In the genomic region with DNA sequence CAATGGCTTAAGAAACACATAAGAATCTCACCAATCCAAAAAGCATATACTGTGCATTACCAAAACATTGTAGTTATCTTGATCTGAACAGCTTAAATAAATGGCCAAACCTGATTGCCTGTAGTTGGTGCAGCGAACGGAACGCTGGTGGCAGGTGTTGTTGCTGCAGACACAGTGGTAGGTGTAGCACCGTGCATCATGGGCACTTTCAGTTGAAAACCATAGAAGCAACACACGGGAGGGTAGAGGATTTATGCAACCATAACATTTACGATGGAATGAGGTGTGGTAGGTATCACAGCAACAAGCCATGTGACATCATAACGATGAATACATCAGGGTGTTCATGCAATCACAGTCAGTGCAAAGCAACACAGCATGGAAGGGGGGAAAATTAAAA, we compare ENCODE assay signal across 29 cellular contexts.
"Had no signal": no experiment of that assay in that cellular context is flagged by ENCODE, and none has a peak within 500 bp of the region (broad histone marks: within the 10 kb centered on the region; RNA-seq: fewer than 3 reads in every experiment).

No MANE protein-coding gene starts in this region.

- H3K4me1 ChIP-seq: colonic mucosa, esophagus muscularis mucosa, esophagus squamous epithelium, foreskin keratinocyte, gastrocnemius medialis, gastroesophageal sphincter, heart left ventricle, heart right ventricle had no signal

- DNase-seq: colonic mucosa; cortex of kidney; dermis blood vessel endothelial cell; dorsolateral prefrontal cortex; effector CD4-positive, alpha-beta T cell; effector CD8-positive, alpha-beta T cell; effector memory CD4-positive, alpha-beta T cell; effector memory CD8-positive, alpha-beta T cell; endodermal cell; erythroblast; esophagus squamous epithelium; foreskin fibroblast; foreskin keratinocyte; foreskin melanocyte; gastrocnemius medialis; glutamatergic neuron; head of caudate nucleus; heart left ventricle; heart right ventricle had no signal

- H3K4me1 Mint-ChIP-seq: endodermal cell had no signal

- FAIRE-seq: colon, endometrium, endothelial cell of umbilical vein, frontal cortex had no signal

- H3K4me3 Mint-ChIP-seq: dendritic cell treated with granulocyte-macrophage colony-stimulating factor and Interleukin-4, amounts not matched to agents 40 ng/mL and 50 ng/mL, for 4 days; effector memory CD8-positive, alpha-beta T cell; endodermal cell had no signal

- H3K36me3 ChIP-seq: colonic mucosa, esophagus muscularis mucosa, esophagus squamous epithelium, gastrocnemius medialis, gastroesophageal sphincter, heart left ventricle, heart right ventricle had no signal

- H3K27ac Mint-ChIP-seq: dendritic cell treated with granulocyte-macrophage colony-stimulating factor and Interleukin-4, amounts not matched to agents 40 ng/mL and 50 ng/mL, for 4 days; effector memory CD8-positive, alpha-beta T cell; endodermal cell had no signal

- H3K9me3 Mint-ChIP-seq: dendritic cell treated with granulocyte-macrophage colony-stimulating factor and Interleukin-4, amounts not matched to agents 40 ng/mL and 50 ng/mL, for 4 days; effector memory CD8-positive, alpha-beta T cell; endodermal cell had no signal

- ATAC-seq: effector memory CD8-positive, alpha-beta T cell; esophagus mucosa; foreskin keratinocyte; gastrocnemius medialis; gastroesophageal sphincter; heart left ventricle; heart right ventricle had no signal

- H3K9me3 ChIP-seq: colonic mucosa, esophagus muscularis mucosa, esophagus squamous epithelium, gastrocnemius medialis, gastroesophageal sphincter, heart left ventricle, heart right ventricle had no signal

- H3K27me3 ChIP-seq: esophagus muscularis mucosa, esophagus squamous epithelium, foreskin keratinocyte, gastrocnemius medialis, gastroesophageal sphincter had no signal

- H3K27me3 Mint-ChIP-seq: dendritic cell treated with granulocyte-macrophage colony-stimulating factor and Interleukin-4, amounts not matched to agents 40 ng/mL and 50 ng/mL, for 4 days; effector memory CD8-positive, alpha-beta T cell had no signal

- H3K4me3 ChIP-seq: colonic mucosa, coronary artery, dorsolateral prefrontal cortex, esophagus muscularis mucosa, esophagus squamous epithelium, gastrocnemius medialis, gastroesophageal sphincter, heart left ventricle, heart right ventricle had no signal

- H3K27ac ChIP-seq: colonic mucosa, coronary artery, dorsolateral prefrontal cortex, epithelial cell of prostate, esophagus muscularis mucosa, esophagus squamous epithelium, foreskin keratinocyte, gastrocnemius medialis, gastroesophageal sphincter, heart left ventricle, heart right ventricle had no signal
